In genomic region chr19:35204799-35205732, GRCh38 we compare ENCODE assay signal across 1 cellular context.
TF ChIP-seq lines count a peak whose summit lies in the region.

No MANE protein-coding gene starts in this region.

TF ChIP-seq in K562, 482 proteins besides CTCF, POLR2A, EP300 and RAD21 (continued from another document and continues in another):
- TF ChIP-seq HMGN3 (IDR thresholded peaks at IDR 0.05; ENCODE audit: borderline replicate concordance, extremely low read depth, insufficient read length, low read depth, low read length) = no peak
- peak; percentile 92 for TF ChIP-seq HSF4 (CRISPR knock-in tag; IDR thresholded peaks at IDR 0.05; ENCODE audit: borderline replicate concordance)
- peak; percentile 88 for TF ChIP-seq REST (CRISPR knock-in tag; IDR thresholded peaks at IDR 0.05; ENCODE audit: low read depth)
- TF ChIP-seq TBP (optimal IDR thresholded peaks at IDR 0.05; ENCODE audit: low read depth, low read length) = no peak
- TF ChIP-seq POLR2G (IDR thresholded peaks at IDR 0.05; ENCODE audit: low read depth, low read length) = no peak
- TF ChIP-seq HIVEP1 (CRISPR knock-in tag; IDR thresholded peaks at IDR 0.05) = peak; percentile 94
- peak; percentile 98 for TF ChIP-seq ZBTB26 (CRISPR knock-in tag; IDR thresholded peaks at IDR 0.05)
- TF ChIP-seq, protein P1, sequence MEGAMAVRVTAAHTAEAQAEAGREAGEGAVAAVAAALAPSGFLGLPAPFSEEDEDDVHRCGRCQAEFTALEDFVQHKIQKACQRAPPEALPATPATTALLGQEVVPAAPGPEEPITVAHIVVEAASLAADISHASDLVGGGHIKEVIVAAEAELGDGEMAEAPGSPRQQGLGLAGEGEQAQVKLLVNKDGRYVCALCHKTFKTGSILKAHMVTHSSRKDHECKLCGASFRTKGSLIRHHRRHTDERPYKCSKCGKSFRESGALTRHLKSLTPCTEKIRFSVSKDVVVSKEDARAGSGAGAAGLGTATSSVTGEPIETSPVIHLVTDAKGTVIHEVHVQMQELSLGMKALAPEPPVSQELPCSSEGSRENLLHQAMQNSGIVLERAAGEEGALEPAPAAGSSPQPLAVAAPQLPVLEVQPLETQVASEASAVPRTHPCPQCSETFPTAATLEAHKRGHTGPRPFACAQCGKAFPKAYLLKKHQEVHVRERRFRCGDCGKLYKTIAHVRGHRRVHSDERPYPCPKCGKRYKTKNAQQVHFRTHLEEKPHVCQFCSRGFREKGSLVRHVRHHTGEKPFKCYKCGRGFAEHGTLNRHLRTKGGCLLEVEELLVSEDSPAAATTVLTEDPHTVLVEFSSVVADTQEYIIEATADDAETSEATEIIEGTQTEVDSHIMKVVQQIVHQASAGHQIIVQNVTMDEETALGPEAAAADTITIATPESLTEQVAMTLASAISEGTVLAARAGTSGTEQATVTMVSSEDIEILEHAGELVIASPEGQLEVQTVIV (CRISPR knock-in tag; IDR thresholded peaks at IDR 0.05; ENCODE audit: borderline replicate concordance) = peak; percentile 89
- TF ChIP-seq GABPA (tag; conservative IDR thresholded peaks at IDR 0.05; ENCODE audit: low read depth) = peak; percentile 27; the same call in 1 of the 2 replicates
- TF ChIP-seq ZNF197 (CRISPR knock-in tag; IDR thresholded peaks at IDR 0.05; ENCODE audit: low read depth) = peak; percentile 96
- TF ChIP-seq XRCC3 (IDR thresholded peaks at IDR 0.05) = no peak
- peak; percentile 97 for TF ChIP-seq ZNF311 (CRISPR knock-in tag; IDR thresholded peaks at IDR 0.05)
- TF ChIP-seq ZNF444 (CRISPR knock-in tag; IDR thresholded peaks at IDR 0.05) = peak; percentile 83
- peak; percentile 91 for TF ChIP-seq DPF2 (IDR thresholded peaks at IDR 0.05)
- no peak for TF ChIP-seq ZNF232 (CRISPR knock-in tag; IDR thresholded peaks at IDR 0.05)
- TF ChIP-seq, protein P2, sequence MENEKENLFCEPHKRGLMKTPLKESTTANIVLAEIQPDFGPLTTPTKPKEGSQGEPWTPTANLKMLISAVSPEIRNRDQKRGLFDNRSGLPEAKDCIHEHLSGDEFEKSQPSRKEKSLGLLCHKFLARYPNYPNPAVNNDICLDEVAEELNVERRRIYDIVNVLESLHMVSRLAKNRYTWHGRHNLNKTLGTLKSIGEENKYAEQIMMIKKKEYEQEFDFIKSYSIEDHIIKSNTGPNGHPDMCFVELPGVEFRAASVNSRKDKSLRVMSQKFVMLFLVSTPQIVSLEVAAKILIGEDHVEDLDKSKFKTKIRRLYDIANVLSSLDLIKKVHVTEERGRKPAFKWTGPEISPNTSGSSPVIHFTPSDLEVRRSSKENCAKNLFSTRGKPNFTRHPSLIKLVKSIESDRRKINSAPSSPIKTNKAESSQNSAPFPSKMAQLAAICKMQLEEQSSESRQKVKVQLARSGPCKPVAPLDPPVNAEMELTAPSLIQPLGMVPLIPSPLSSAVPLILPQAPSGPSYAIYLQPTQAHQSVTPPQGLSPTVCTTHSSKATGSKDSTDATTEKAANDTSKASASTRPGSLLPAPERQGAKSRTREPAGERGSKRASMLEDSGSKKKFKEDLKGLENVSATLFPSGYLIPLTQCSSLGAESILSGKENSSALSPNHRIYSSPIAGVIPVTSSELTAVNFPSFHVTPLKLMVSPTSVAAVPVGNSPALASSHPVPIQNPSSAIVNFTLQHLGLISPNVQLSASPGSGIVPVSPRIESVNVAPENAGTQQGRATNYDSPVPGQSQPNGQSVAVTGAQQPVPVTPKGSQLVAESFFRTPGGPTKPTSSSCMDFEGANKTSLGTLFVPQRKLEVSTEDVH (IDR thresholded peaks at IDR 0.05; ENCODE audit: low read depth, partially characterized antibody) = no peak
- peak; percentile 88; the same call in 1 of the 2 replicates for TF ChIP-seq KDM2B (CRISPR knock-in tag; IDR thresholded peaks at IDR 0.05)
- peak; percentile 54; the same call in 1 of the 2 replicates for TF ChIP-seq STAT5B (CRISPR knock-in tag; IDR thresholded peaks at IDR 0.05)
- TF ChIP-seq, protein P3, sequence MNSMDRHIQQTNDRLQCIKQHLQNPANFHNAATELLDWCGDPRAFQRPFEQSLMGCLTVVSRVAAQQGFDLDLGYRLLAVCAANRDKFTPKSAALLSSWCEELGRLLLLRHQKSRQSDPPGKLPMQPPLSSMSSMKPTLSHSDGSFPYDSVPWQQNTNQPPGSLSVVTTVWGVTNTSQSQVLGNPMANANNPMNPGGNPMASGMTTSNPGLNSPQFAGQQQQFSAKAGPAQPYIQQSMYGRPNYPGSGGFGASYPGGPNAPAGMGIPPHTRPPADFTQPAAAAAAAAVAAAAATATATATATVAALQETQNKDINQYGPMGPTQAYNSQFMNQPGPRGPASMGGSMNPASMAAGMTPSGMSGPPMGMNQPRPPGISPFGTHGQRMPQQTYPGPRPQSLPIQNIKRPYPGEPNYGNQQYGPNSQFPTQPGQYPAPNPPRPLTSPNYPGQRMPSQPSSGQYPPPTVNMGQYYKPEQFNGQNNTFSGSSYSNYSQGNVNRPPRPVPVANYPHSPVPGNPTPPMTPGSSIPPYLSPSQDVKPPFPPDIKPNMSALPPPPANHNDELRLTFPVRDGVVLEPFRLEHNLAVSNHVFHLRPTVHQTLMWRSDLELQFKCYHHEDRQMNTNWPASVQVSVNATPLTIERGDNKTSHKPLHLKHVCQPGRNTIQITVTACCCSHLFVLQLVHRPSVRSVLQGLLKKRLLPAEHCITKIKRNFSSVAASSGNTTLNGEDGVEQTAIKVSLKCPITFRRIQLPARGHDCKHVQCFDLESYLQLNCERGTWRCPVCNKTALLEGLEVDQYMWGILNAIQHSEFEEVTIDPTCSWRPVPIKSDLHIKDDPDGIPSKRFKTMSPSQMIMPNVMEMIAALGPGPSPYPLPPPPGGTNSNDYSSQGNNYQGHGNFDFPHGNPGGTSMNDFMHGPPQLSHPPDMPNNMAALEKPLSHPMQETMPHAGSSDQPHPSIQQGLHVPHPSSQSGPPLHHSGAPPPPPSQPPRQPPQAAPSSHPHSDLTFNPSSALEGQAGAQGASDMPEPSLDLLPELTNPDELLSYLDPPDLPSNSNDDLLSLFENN (IDR thresholded peaks at IDR 0.05; ENCODE audit: low read depth in 2 of 2, low read length in 2 of 2) = no peak
- TF ChIP-seq ZNF121 (CRISPR knock-in tag; conservative IDR thresholded peaks at IDR 0.05) = no peak
- no peak for TF ChIP-seq GATA2 (CRISPR knock-in tag; IDR thresholded peaks at IDR 0.05)
- no peak for TF ChIP-seq EZH2 (IDR thresholded peaks at IDR 0.05; ENCODE audit: borderline replicate concordance, low read depth, low read length)
- no peak for TF ChIP-seq ZNF184 (CRISPR knock-in tag; IDR thresholded peaks at IDR 0.05)
- peak; percentile 68; the same call in 1 of the 2 replicates for TF ChIP-seq TOE1 (IDR thresholded peaks at IDR 0.05; ENCODE audit: borderline replicate concordance)
- TF ChIP-seq TOE1 (CRISPR knock-in tag; IDR thresholded peaks at IDR 0.05; ENCODE audit: borderline replicate concordance, low read depth) = no peak
- peak; percentile 52; the same call in 1 of the 2 replicates for TF ChIP-seq CTBP1 (IDR thresholded peaks at IDR 0.05; ENCODE audit: borderline replicate concordance)
- TF ChIP-seq NUFIP1 (IDR thresholded peaks at IDR 0.05; ENCODE audit: partially characterized antibody) = peak; percentile 82
- TF ChIP-seq CUX1 (CRISPR knock-in tag; IDR thresholded peaks at IDR 0.05) = peak; percentile 83; the same call in 1 of the 2 replicates
- TF ChIP-seq SIN3B (IDR thresholded peaks at IDR 0.05; ENCODE audit: low read depth) = no peak
- no peak for TF ChIP-seq SIX5 (IDR thresholded peaks at IDR 0.05; ENCODE audit: borderline replicate concordance in 1 of 2, insufficient read depth in 1 of 2, low read depth in 1 of 2, low read length in 2 of 2)
- TF ChIP-seq, protein P4, sequence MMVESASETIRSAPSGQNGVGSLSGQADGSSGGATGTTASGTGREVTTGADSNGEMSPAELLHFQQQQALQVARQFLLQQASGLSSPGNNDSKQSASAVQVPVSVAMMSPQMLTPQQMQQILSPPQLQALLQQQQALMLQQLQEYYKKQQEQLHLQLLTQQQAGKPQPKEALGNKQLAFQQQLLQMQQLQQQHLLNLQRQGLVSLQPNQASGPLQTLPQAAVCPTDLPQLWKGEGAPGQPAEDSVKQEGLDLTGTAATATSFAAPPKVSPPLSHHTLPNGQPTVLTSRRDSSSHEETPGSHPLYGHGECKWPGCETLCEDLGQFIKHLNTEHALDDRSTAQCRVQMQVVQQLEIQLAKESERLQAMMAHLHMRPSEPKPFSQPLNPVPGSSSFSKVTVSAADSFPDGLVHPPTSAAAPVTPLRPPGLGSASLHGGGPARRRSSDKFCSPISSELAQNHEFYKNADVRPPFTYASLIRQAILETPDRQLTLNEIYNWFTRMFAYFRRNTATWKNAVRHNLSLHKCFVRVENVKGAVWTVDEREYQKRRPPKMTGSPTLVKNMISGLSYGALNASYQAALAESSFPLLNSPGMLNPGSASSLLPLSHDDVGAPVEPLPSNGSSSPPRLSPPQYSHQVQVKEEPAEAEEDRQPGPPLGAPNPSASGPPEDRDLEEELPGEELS (CRISPR knock-in tag; IDR thresholded peaks at IDR 0.05; ENCODE audit: borderline replicate concordance) = peak; percentile 29; the same call in 1 of the 2 replicates
- TF ChIP-seq NCOA2 (IDR thresholded peaks at IDR 0.05; ENCODE audit: partially characterized antibody in 2 of 2) = no peak
